1 cellular context compared by ENCODE assay signal in the genomic region with DNA sequence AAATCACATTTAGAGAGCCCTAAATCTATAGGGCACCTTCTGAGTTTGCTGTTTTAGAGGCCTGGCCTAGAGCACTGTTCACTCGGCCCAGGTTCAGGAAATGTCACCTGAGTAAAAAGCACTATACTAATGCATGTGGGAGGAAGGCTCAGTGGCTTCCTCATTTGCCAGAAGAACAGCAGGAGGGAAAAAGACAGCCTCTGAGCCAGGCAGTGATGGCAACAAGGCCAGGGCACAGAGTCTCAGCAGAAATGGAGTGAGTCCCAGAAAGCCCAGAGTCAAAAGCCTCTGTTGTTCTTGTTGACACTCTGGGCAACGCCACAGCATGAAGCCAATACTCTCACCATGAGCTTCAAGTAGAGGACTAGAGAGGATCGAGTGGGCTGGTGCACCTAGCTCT.
TF ChIP-seq lines count a peak whose summit lies in the region.

No MANE protein-coding gene starts in this region.

TF ChIP-seq in K562, 482 proteins besides CTCF, POLR2A, EP300 and RAD21:
- TF ChIP-seq SPI1 (IDR thresholded peaks at IDR 0.05; ENCODE audit: borderline replicate concordance, low read depth, low read length) (0 out of 2 replicates have a peak, but pooled peaks have one; percentile 42), TFE3 (CRISPR knock-in tag; IDR thresholded peaks at IDR 0.05) (no peak)
TF ChIP-seq in K562: peak in this region for 1.
